In the genomic region with DNA sequence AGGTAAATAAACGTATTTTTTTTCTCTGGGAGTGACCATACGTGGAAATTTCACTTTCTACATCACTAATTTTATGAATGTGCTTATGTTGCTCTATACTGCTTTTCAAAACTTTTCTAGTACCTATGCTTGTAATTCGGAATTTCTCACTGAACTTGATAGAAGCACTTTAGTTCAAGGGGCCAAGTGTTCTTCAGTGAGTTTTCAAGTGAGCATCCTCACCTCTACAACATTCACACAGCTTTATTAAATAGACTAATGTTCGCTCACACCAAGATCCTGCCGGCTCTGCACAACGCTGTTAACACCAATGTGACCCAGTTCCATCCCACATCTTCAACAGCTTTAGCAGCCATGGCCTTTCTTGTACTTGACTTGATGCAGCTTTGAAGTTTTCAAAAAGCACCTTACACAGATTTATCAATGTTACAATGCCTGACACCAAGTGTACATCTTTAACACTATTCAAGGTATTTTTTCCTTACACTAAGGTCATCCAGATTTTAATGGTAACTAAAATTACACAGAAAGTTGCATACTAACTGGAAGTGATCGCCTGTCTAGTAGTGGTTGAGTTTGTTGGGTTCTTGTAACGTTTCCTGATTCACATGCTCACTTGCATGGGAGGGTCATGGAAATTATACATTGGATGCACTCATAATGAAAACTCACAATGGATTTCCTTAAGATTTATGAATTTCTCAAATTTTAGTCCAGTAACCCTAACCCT, we compare ENCODE assay signal across 9 cellular contexts. TPM values are rescaled to one million over a fixed set of nuclear protein-coding genes. Genes with fewer than 3 reads are reported as not detected.
DNase-seq lines count a peak whose midpoint lies in the region; ATAC-seq and TF ChIP-seq lines count a peak whose summit lies in the region.
"Had no signal": no experiment of that assay in that cellular context is flagged by ENCODE, and none has a peak within 500 bp of the region (broad histone marks: within the 10 kb centered on the region; RNA-seq: fewer than 3 reads in every experiment).

No MANE protein-coding gene starts in this region.

- TF ChIP-seq CTCF in heart left ventricle (IDR thresholded peaks at IDR 0.05) (no peak), astrocyte of the spinal cord (IDR thresholded peaks at IDR 0.05; ENCODE audit: low read depth, low read length) (no peak), lower lobe of right lung (IDR thresholded peaks at IDR 0.05) (no peak), upper lobe of left lung (IDR thresholded peaks at IDR 0.05) (no peak)

- WGBS in heart left ventricle, 4 donors, result 62 to 66% (median 64%) methylated on average over 8 of the region's 8 CpGs
- 50 to 60% methylated on average over 8 of the region's 8 CpGs for WGBS in upper lobe of left lung, 2 donors

- H3K4me3 ChIP-seq in heart left ventricle (peak overlapping the region in 7 of 12 donors; percentile 27 to 46 (median 36)), astrocyte of the spinal cord (ENCODE audit: low read depth, low read length) (peak overlapping the region; percentile 23), lower lobe of right lung (peak overlapping the region; percentile 38), upper lobe of left lung (peak overlapping the region in 1 of 4 donors; percentile 42)

- H3K27me3 ChIP-seq in heart left ventricle (no peaks in the 10 kb centered on the region), lower lobe of right lung (ENCODE audit: low read depth) (no peaks in the 10 kb centered on the region), upper lobe of left lung (peaks cover 0 to 1% (median 0%) of the 10 kb centered on the region in 4 donors)

- H3K9me3 ChIP-seq in heart left ventricle (no peaks in the 10 kb centered on the region), lower lobe of right lung (no peaks in the 10 kb centered on the region), upper lobe of left lung (no peaks in the 10 kb centered on the region)

- intact Hi-C loops in heart left ventricle (cut with DNase I) (loop anchor here in 8 of 10 donors (5.0 to 10.0 kb wide), 8 partner anchors 32 to 878 kb away; partner anchors contain the start of gene SCARB1 (in 1 of the 8)), left cardiac atrium (cut with DNase I) (loop anchor here in 1 of 2 donors (2.0 kb wide), 1 partner anchor 29 kb away; no protein-coding TSS in a partner anchor), lower lobe of right lung (cut with DNase I) (no loop called here)

- no peak for DNase-seq in heart left ventricle
- DNase-seq in left cardiac atrium, result no peak
- peak; percentile 41 for DNase-seq in astrocyte of the spinal cord (ENCODE audit: low read depth, low spot score)
- DNase-seq in lower lobe of right lung, result no peak
- no peak for DNase-seq in upper lobe of left lung
- no peak for DNase-seq in NOMO-1 treated with dmso at 0.1 percent for 144 hours (lab: John Stamatoyannopoulos, UW; ENCODE audit: unreplicated experiment)
- no peak for DNase-seq in stimulated activated CD4-positive, alpha-beta T cell treated with anti-CD3 and anti-CD28 coated beads, Interleukin-4, amount 100 ng/mL, for 1 hour
- DNase-seq: stimulated activated CD8-positive, alpha-beta memory T cell treated with anti-CD3 and anti-CD28 coated beads, Interleukin-4, amount 100 ng/mL, for 48 hours had no signal

- in situ Hi-C loops in astrocyte of the spinal cord (cut with HindIII; ENCODE audit: low sequenced_read_pairs), result no loop called here

- TF ChIP-seq POLR2A in heart left ventricle (IDR thresholded peaks at IDR 0.05), result no peak
- peak in 1 of 4 donors; percentile 9 for TF ChIP-seq POLR2A in upper lobe of left lung (IDR thresholded peaks at IDR 0.05)

- H3K4me1 ChIP-seq in heart left ventricle (peaks cover 10 to 51% (median 33%) of the 10 kb centered on the region in 12 donors), lower lobe of right lung (peaks cover 45% of the 10 kb centered on the region), upper lobe of left lung (peaks cover 38 to 49% (median 39%) of the 10 kb centered on the region in 4 donors)

- peaks cover 0 to 40% (median 28%) of the 10 kb centered on the region in 9 donors for H3K36me3 ChIP-seq in heart left ventricle
- H3K36me3 ChIP-seq in lower lobe of right lung, result peaks cover 31% of the 10 kb centered on the region
- peaks cover 4 to 35% (median 25%) of the 10 kb centered on the region in 4 donors for H3K36me3 ChIP-seq in upper lobe of left lung

- no peak for TF ChIP-seq EP300 in upper lobe of left lung (IDR thresholded peaks at IDR 0.05)

- H3K27ac ChIP-seq in heart left ventricle, result peak overlapping the region in 6 of 12 donors; percentile 5 to 66 (median 40)
- H3K27ac ChIP-seq in lower lobe of right lung, result peak overlapping the region; percentile 56
- H3K27ac ChIP-seq in upper lobe of left lung, result peak overlapping the region in 3 of 4 donors; percentile 11 to 59 (median 45)

- ATAC-seq in heart left ventricle, result no peak
- ATAC-seq in left cardiac atrium, result no peak
- ATAC-seq in lower lobe of right lung, result peak in 1 of 2 donors; percentile 5
- no peak for ATAC-seq in upper lobe of left lung (ENCODE audit: low FRiP score in 2 of 2)
- ATAC-seq in GM18502 (IDR thresholded peaks at IDR 0.05; ENCODE audit: poor library complexity, unreplicated experiment), result no peak

RNA-seq across cellular contexts. Expression of gene UBC, which starts 4.5 kb away (rescaled TPM):
- total RNA-seq in heart left ventricle (1,000 to 10,000 TPM in 8 of 9 donors, 100 to 1,000 TPM in 1; 811 to 2,185 (median 1,239) TPM), left cardiac atrium (1,000 to 10,000 TPM in 1 of 2 donors, 100 to 1,000 TPM in 1; 977 to 1,049 TPM), lower lobe of right lung (977 TPM), upper lobe of left lung (1,000 to 10,000 TPM in 5 of 6 donors, 100 to 1,000 TPM in 1; 649 to 1,729 (median 1,078) TPM)
- polyA plus RNA-seq in heart left ventricle, result 1,000 to 10,000 TPM; 1,238 to 1,403 TPM

RNA-seq across cellular contexts. Expression of gene SCARB1, which starts 46.3 kb away (rescaled TPM):
- total RNA-seq in heart left ventricle (10 to 100 TPM in 8 of 9 donors, 1 to 10 TPM in 1; 6.9 to 21.7 (median 15.2) TPM), left cardiac atrium (10 to 100 TPM; 26.2 to 31.3 TPM), lower lobe of right lung (24.0 TPM), upper lobe of left lung (10 to 100 TPM; 10.0 to 51.3 (median 22.5) TPM)
- polyA plus RNA-seq in heart left ventricle, result 1 to 10 TPM; 8.3 to 8.8 TPM
